8 cellular contexts compared by ENCODE assay signal in genomic region chr16:67029249-67030096, GRCh38. TPM values are rescaled to one million over a fixed set of nuclear protein-coding genes. Genes with fewer than 3 reads are reported as not detected.
DNase-seq lines count a peak whose midpoint lies in the region; ATAC-seq and TF ChIP-seq lines count a peak whose summit lies in the region.

No MANE protein-coding gene starts in this region.

- peaks cover 6% of the 10 kb centered on the region for H3K4me1 ChIP-seq in ectodermal cell (ENCODE audit: control insufficient read depth, insufficient read depth, low read length)
- H3K4me1 ChIP-seq in lung (ENCODE audit: control insufficient read depth in 2 of 2, insufficient read depth in 2 of 2, low read length in 2 of 2) = peaks cover 1 to 5% of the 10 kb centered on the region in 2 donors

- H3K27me3 ChIP-seq in GM06990 (replicated peaks; ENCODE audit: control insufficient read depth, insufficient read depth, low read length) (no peaks in the 10 kb centered on the region), ectodermal cell (ENCODE audit: control insufficient read depth, insufficient read depth, low read length, poor library complexity, severe bottlenecking) (no peaks in the 10 kb centered on the region), lung (ENCODE audit: control insufficient read depth, insufficient read depth) (no peaks in the 10 kb centered on the region)

- ATAC-seq in GM21737 (IDR thresholded peaks at IDR 0.05; ENCODE audit: unreplicated experiment) = peak; percentile 36
- peak; percentile 69 for ATAC-seq in lung (ENCODE audit: insufficient read depth, low FRiP score)

- no peaks in the 10 kb centered on the region for H3K36me3 ChIP-seq in GM06990 (ENCODE audit: control insufficient read depth, insufficient read depth, low read length)
- no peaks in the 10 kb centered on the region for H3K36me3 ChIP-seq in ectodermal cell (ENCODE audit: control insufficient read depth, insufficient read depth, low read length)
- H3K36me3 ChIP-seq in lung (ENCODE audit: control insufficient read depth in 2 of 2, insufficient read depth in 2 of 2, low read length in 2 of 2) = peaks cover 2% of the 10 kb centered on the region in 2 donors

- H3K27ac ChIP-seq in ectodermal cell (ENCODE audit: insufficient read depth, low read depth, low read length, poor library complexity, severe bottlenecking) (peak overlapping the region; percentile 36), lung (ENCODE audit: low read depth in 1 of 2, low read length in 1 of 2) (peak overlapping the region; percentile 92 to 98)

- H3K9me3 ChIP-seq in ectodermal cell (ENCODE audit: control insufficient read depth, low read length) = no peaks in the 10 kb centered on the region
- no peaks in the 10 kb centered on the region for H3K9me3 ChIP-seq in lung (ENCODE audit: control insufficient read depth in 2 of 2, insufficient read depth in 1 of 2, low read length in 1 of 2)

- 0% methylated on average over 124 of the region's 124 CpGs for WGBS in ectodermal cell, 2 experiments
- 0% methylated on average over 100 to 124 of the region's 124 CpGs for WGBS in lung, 2 donors

- no peak for TF ChIP-seq CTCF in GM06990 (IDR thresholded peaks at IDR 0.05; ENCODE audit: insufficient read depth, low read length, poor library complexity, severe bottlenecking)
- TF ChIP-seq CTCF in lung (IDR thresholded peaks at IDR 0.05; ENCODE audit: control extremely low read depth, extremely low read depth) = no peak

- peak overlapping the region; percentile 89 for H3K4me3 ChIP-seq in GM06990 (replicated peaks; ENCODE audit: low read depth, low read length)
- peak overlapping the region; percentile 90 for H3K4me3 ChIP-seq in ectodermal cell (ENCODE audit: insufficient read depth, low read depth, low read length)
- peak overlapping the region; percentile 94 for H3K4me3 ChIP-seq in lung

- DNase-seq in GM06990 (ENCODE audit: extremely low read depth, insufficient read length) = peak; percentile 83
- DNase-seq in LoVo (ENCODE audit: low spot score) = peak; percentile 9
- peak; percentile 65 to 74 for DNase-seq in activated CD4-positive, alpha-beta T cell treated with anti-CD3 and anti-CD28 coated beads, Interleukin-2, amount 50 U/mL, for 48 hours
- peak; percentile 58 for DNase-seq in lung (ENCODE audit: low spot score)
- peak in 2 of 3 donors; percentile 39 to 48 for DNase-seq in stimulated activated CD4-positive, alpha-beta T cell treated with anti-CD3 and anti-CD28 coated beads, TNF-alpha, amount 100 ng/mL, for 48 hours (ENCODE audit: low read depth in 3 of 3)
- DNase-seq in epidermal melanocyte (ENCODE audit: insufficient read length, low spot score) = no peak

RNA-seq across cellular contexts. Expression of gene CBFB, which starts 0.5 kb away (rescaled TPM):
- 56.3 TPM for polyA plus RNA-seq in ectodermal cell (2013, experiment 1 of 4)
- 45.4 TPM for polyA plus RNA-seq in ectodermal cell (2013, experiment 2 of 4)
- 38.8 TPM for polyA plus RNA-seq in ectodermal cell (2013, experiment 3 of 4)
- 48.7 TPM for polyA plus RNA-seq in ectodermal cell (2013, experiment 4 of 4)
- 10 to 100 TPM; 47.6 to 59.4 TPM for total RNA-seq in lung
- polyA plus RNA-seq in lung = 10 to 100 TPM; 23.3 to 29.6 TPM

RNA-seq across cellular contexts. Expression of gene CES4A, which starts 41.1 kb away (rescaled TPM):
- 2.4 TPM for polyA plus RNA-seq in ectodermal cell (2013, experiment 1 of 4)
- polyA plus RNA-seq in ectodermal cell (2013, experiment 2 of 4) = 1.7 TPM
- polyA plus RNA-seq in ectodermal cell (2013, experiment 3 of 4) = 0.85 TPM
- 1.5 TPM for polyA plus RNA-seq in ectodermal cell (2013, experiment 4 of 4)
- 10 to 100 TPM; 10.5 to 29.8 TPM for total RNA-seq in lung
- polyA plus RNA-seq in lung = 10 to 100 TPM in 1 of 2 donors, 1 to 10 TPM in 1; 8.0 to 16.7 TPM
